ENCODE assay signal across 2 cellular contexts in genomic region chr1:10808441-10808840, GRCh38.
TF ChIP-seq lines count a peak whose summit lies in the region.

No MANE protein-coding gene starts in this region.

TF ChIP-seq in HepG2, 621 proteins besides CTCF, POLR2A, EP300 and RAD21:
- TF ChIP-seq ZNF768 (CRISPR knock-in tag; IDR thresholded peaks at IDR 0.05) (peak; percentile 86), ARNT (IDR thresholded peaks at IDR 0.05) (no peak)

TF ChIP-seq in K562, 482 proteins besides CTCF, POLR2A, EP300 and RAD21:
- TF ChIP-seq ZFP36 (IDR thresholded peaks at IDR 0.05; ENCODE audit: low read depth, low read length, partially characterized antibody) (peak; percentile 82), TCF7 (IDR thresholded peaks at IDR 0.05; ENCODE audit: borderline replicate concordance) (no peak), ETV1 (tag; conservative IDR thresholded peaks at IDR 0.05; ENCODE audit: low read depth) (0 out of 2 replicates have a peak, but pooled peaks have one; percentile 44), BCOR (IDR thresholded peaks at IDR 0.05) (0 out of 2 replicates have a peak, but pooled peaks have one; percentile 43), RBM25 (IDR thresholded peaks at IDR 0.05; ENCODE audit: low read depth, low read length, severe bottlenecking) (peak; percentile 91), CCNT2 (IDR thresholded peaks at IDR 0.05; ENCODE audit: borderline replicate concordance, extremely low read depth, insufficient read length, low read depth, low read length) (no peak)
TF ChIP-seq in K562: peak in this region for 4.
